Comparison of ENCODE assay signal across 1 cellular context in genomic region chr16:66382966-66383299, GRCh38.
A peak's percentile ranks its signal among the peaks of the same experiment; 100 is the strongest.
TF ChIP-seq lines count a peak whose summit lies in the region.

No MANE protein-coding gene starts in this region.

TF ChIP-seq in HEK293, 187 proteins besides CTCF, POLR2A, EP300 and RAD21 (continued from another document):
- TF ChIP-seq ZNF692 (tag by site-specific recombination; IDR thresholded peaks at IDR 0.05) (peak; percentile 58; the same call in 1 of the 2 replicates), ZNF660 (tag by site-specific recombination; IDR thresholded peaks at IDR 0.05) (0 out of 2 replicates have a peak, but pooled peaks have one; percentile 13), ZNF366 (tag by site-specific recombination; conservative IDR thresholded peaks at IDR 0.05) (0 out of 2 replicates have a peak, but pooled peaks have one; percentile 20), INSM2 (tag by site-specific recombination; IDR thresholded peaks at IDR 0.05) (peak; percentile 86), ZNF121 (tag by site-specific recombination; IDR thresholded peaks at IDR 0.05) (no peak), PRDM1 (tag by site-specific recombination; IDR thresholded peaks at IDR 0.05) (peak; percentile 86), ZFP69B (tag by site-specific recombination; IDR thresholded peaks at IDR 0.05) (no peak)
- TF ChIP-seq, protein P1, sequence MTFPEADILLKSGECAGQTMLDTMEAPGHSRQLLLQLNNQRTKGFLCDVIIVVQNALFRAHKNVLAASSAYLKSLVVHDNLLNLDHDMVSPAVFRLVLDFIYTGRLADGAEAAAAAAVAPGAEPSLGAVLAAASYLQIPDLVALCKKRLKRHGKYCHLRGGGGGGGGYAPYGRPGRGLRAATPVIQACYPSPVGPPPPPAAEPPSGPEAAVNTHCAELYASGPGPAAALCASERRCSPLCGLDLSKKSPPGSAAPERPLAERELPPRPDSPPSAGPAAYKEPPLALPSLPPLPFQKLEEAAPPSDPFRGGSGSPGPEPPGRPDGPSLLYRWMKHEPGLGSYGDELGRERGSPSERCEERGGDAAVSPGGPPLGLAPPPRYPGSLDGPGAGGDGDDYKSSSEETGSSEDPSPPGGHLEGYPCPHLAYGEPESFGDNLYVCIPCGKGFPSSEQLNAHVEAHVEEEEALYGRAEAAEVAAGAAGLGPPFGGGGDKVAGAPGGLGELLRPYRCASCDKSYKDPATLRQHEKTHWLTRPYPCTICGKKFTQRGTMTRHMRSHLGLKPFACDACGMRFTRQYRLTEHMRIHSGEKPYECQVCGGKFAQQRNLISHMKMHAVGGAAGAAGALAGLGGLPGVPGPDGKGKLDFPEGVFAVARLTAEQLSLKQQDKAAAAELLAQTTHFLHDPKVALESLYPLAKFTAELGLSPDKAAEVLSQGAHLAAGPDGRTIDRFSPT (tag by site-specific recombination; IDR thresholded peaks at IDR 0.05), result peak; percentile 60; the same call in 1 of the 2 replicates
- TF ChIP-seq, protein P2, sequence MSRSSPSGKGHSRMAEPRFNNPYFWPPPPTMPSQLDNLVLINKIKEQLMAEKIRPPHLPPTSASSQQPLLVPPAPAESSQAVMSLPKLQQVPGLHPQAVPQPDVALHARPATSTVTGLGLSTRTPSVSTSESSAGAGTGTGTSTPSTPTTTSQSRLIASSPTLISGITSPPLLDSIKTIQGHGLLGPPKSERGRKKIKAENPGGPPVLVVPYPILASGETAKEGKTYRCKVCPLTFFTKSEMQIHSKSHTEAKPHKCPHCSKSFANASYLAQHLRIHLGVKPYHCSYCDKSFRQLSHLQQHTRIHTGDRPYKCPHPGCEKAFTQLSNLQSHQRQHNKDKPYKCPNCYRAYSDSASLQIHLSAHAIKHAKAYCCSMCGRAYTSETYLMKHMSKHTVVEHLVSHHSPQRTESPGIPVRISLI (tag by site-specific recombination; IDR thresholded peaks at IDR 0.05), result peak; percentile 84
